Comparison of ENCODE assay signal across 30 cellular contexts in the genomic region with DNA sequence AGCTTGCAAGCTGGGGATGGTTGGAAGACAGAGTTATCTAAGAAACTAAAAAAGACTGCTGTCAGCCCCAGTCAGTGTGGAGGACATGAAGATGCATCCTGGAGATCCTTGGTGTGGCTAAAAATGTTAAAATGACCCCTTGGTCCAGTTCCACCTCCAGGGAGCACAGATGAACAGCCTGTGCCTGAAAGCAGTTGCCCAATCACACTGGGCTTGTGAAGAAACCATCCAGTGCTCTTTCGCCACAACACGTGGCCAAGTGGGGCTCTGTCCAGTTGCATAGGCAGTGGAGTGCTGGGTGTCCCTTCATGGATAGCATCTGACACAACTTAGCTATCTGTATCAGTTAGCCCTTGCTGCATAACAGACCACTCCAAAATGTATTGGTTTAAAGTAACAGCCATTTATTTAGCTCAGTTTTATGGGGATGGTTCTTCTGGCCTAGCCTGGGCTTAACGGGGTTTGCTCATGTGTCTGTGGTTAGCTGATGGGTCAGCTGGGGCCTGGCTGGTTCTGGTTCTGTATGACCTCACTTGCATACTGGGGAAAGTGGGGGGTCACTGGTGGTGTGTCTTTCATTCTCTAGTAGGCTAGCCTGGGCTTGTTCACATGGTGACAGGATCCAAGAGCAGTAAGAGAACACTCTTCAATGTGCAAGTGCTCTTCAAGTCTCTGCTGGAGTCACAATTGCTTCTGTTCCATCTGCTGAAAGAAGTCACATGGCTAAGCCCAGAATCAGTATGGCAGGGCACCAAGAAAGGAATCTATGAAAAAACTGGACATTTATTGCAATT.
DNase-seq lines count a peak whose midpoint lies in the region; ATAC-seq and TF ChIP-seq lines count a peak whose summit lies in the region.
"Had no signal": no experiment of that assay in that cellular context is flagged by ENCODE, and none has a peak within 500 bp of the region (broad histone marks: within the 10 kb centered on the region; RNA-seq: fewer than 3 reads in every experiment).

No MANE protein-coding gene starts in this region.

- H3K79me2 ChIP-seq in mammary epithelial cell (ENCODE audit: insufficient read depth, low read length), result no peaks in the 10 kb centered on the region
- H3K79me2 ChIP-seq in trophoblast cell (ENCODE audit: control insufficient read depth, insufficient read depth, low read length, poor library complexity), result no peaks in the 10 kb centered on the region

- H4K8ac ChIP-seq in trophoblast cell (ENCODE audit: low read depth, low read length), result no peak overlapping the region

- H3K27me3 ChIP-seq in mammary epithelial cell (ENCODE audit: insufficient read depth, low read length), result no peaks in the 10 kb centered on the region
- no peaks in the 10 kb centered on the region for H3K27me3 ChIP-seq in trophoblast cell (ENCODE audit: insufficient read depth, low read length)
- H3K27me3 ChIP-seq: gastroesophageal sphincter, stomach, tibial nerve had no signal

- H3K9me3 Mint-ChIP-seq in activated naive CD4-positive, alpha-beta T cell treated with anti-CD3 and anti-CD28 coated beads, Interleukin-2, amount 50 U/mL, for 72 hours, result peaks cover 0 to 3% of the 10 kb centered on the region in 2 donors
- H3K9me3 Mint-ChIP-seq in activated naive CD4-positive, alpha-beta T cell treated with anti-CD3 and anti-CD28 coated beads for 36 hours, result peaks cover 3% of the 10 kb centered on the region

- H4K12ac ChIP-seq in trophoblast cell (ENCODE audit: low read depth, low read length), result no peak overlapping the region

- H3K23ac ChIP-seq in trophoblast cell (ENCODE audit: low read length), result no peak overlapping the region

- H3K4me1 Mint-ChIP-seq in activated naive CD4-positive, alpha-beta T cell treated with anti-CD3 and anti-CD28 coated beads for 36 hours (ENCODE audit: low read depth), result peaks cover 14% of the 10 kb centered on the region

- no peak overlapping the region for H3K18ac ChIP-seq in trophoblast cell (ENCODE audit: low read length)

- no peaks in the 10 kb centered on the region for H3K79me1 ChIP-seq in trophoblast cell (ENCODE audit: low read length)

- DNase-seq in activated naive CD4-positive, alpha-beta T cell treated with anti-CD3 and anti-CD28 coated beads, Interleukin-2, amount 50 U/mL, for 72 hours (ENCODE audit: low spot score in 2 of 2), result no peak
- DNase-seq in activated naive CD4-positive, alpha-beta T cell treated with anti-CD3 and anti-CD28 coated beads for 36 hours, result no peak
- peak; percentile 51 for DNase-seq in MV-4-11 (lab: John Stamatoyannopoulos, UW)
- DNase-seq in mammary epithelial cell, result peak; percentile 9
- no peak for DNase-seq in trophoblast cell
- no peak for DNase-seq in cerebellar cortex (ENCODE audit: low spot score)
- no peak for DNase-seq in HEK293T (ENCODE audit: extremely low spot score)
- DNase-seq: activated CD4-positive, alpha-beta T cell treated with anti-CD3 and anti-CD28 coated beads, Interleukin-2, amount 50 U/mL, for 48 hours; activated naive CD4-positive, alpha-beta T cell treated with Interleukin-2 at 50 U/mL for 16 hours; amniotic stem cell; DMS153; effector memory CD4-positive, alpha-beta T cell; hippocampal formation; KG1; left colon; mesendoderm; NCI-H1048; NCI-H1694; NCI-H2171 treated with DMSO at 0.1 percent for 48 hours; NCI-H748 treated with DMSO at 0.1 percent for 48 hours; stomach; T-helper 1 cell had no signal

- POLR2A ChIA-PET in HEK293T (lab: Yijun Ruan, JAX), result no interaction called here

- H3K9me3 ChIP-seq in mammary epithelial cell (replicated peaks; ENCODE audit: insufficient read depth, low read length), result no peaks in the 10 kb centered on the region
- H3K9me3 ChIP-seq in trophoblast cell (ENCODE audit: insufficient read depth, low read depth, low read length), result no peaks in the 10 kb centered on the region
- H3K9me3 ChIP-seq: A549, gastroesophageal sphincter, stomach, tibial nerve had no signal

- H3K4me1 ChIP-seq in mammary epithelial cell (ENCODE audit: insufficient read depth, low read length), result no peaks in the 10 kb centered on the region
- H3K4me1 ChIP-seq in trophoblast cell (ENCODE audit: control insufficient read depth in 1 of 2, insufficient read depth in 2 of 2, low read length in 2 of 2), result no peaks in the 10 kb centered on the region
- H3K4me1 ChIP-seq: A549, gastroesophageal sphincter, stomach, tibial nerve had no signal

- no peak overlapping the region for H2BK5ac ChIP-seq in trophoblast cell (ENCODE audit: low read depth, low read length, poor library complexity)

- H2AFZ ChIP-seq in mammary epithelial cell (ENCODE audit: low read depth, low read length), result no peak overlapping the region
- H2AFZ ChIP-seq in trophoblast cell (ENCODE audit: insufficient read depth, low read length, poor library complexity), result no peak overlapping the region

- no peaks in the 10 kb centered on the region for H3K36me3 Mint-ChIP-seq in activated naive CD4-positive, alpha-beta T cell treated with anti-CD3 and anti-CD28 coated beads, Interleukin-2, amount 50 U/mL, for 72 hours
- H3K36me3 Mint-ChIP-seq in activated naive CD4-positive, alpha-beta T cell treated with anti-CD3 and anti-CD28 coated beads for 36 hours (ENCODE audit: low read depth), result no peaks in the 10 kb centered on the region

- no peaks in the 10 kb centered on the region for H3K36me3 ChIP-seq in mammary epithelial cell (ENCODE audit: insufficient read depth, low read length)
- no peaks in the 10 kb centered on the region for H3K36me3 ChIP-seq in trophoblast cell (ENCODE audit: control insufficient read depth in 1 of 2, insufficient read depth in 2 of 2, low read length in 2 of 2)
- H3K36me3 ChIP-seq: gastroesophageal sphincter, stomach, tibial nerve had no signal

- in situ Hi-C loops in mammary epithelial cell (cut with MboI; ENCODE audit: low sequenced_read_pairs in 2 of 2), result no loop called here

- CTCF ChIA-PET in activated naive CD4-positive, alpha-beta T cell treated with anti-CD3 and anti-CD28 coated beads for 36 hours (lab: Charles Lee), result no interaction called here
- CTCF ChIA-PET in mammary epithelial cell (lab: Charles Lee; ENCODE audit: low non-redundant PET), result no interaction called here
- CTCF ChIA-PET in HEK293T (lab: Yijun Ruan, JAX), result no interaction called here

- BruUV-seq in mammary epithelial cell (replicated peaks; lab: Mats Ljungman, UMichigan), result no TSS peak

- no peak overlapping the region for H3K4ac ChIP-seq in trophoblast cell (ENCODE audit: low read depth, low read length)

- H3K4me2 ChIP-seq in mammary epithelial cell (ENCODE audit: insufficient read depth, low read depth, low read length) (no peak overlapping the region), trophoblast cell (ENCODE audit: low read length) (no peak overlapping the region)
- H3K4me2 ChIP-seq: A549 had no signal

- intact Hi-C loops in activated naive CD4-positive, alpha-beta T cell treated with anti-CD3 and anti-CD28 coated beads for 36 hours (cut with micrococcal nuclease), result no loop called here
- intact Hi-C loops in mammary epithelial cell (cut with micrococcal nuclease), result loop anchor here (5.0 kb wide), 1 partner anchor 42 kb away; no protein-coding TSS in a partner anchor

- H3K4me3 ChIP-seq in mammary epithelial cell (replicated peaks in 1 of 3; ENCODE audit: insufficient read depth in 1 of 3, low read depth in 2 of 3, low read length in 3 of 3) (no peak overlapping the region), trophoblast cell (ENCODE audit: low read depth, low read length) (no peak overlapping the region)
- H3K4me3 ChIP-seq: A549, coronary artery, gastroesophageal sphincter, skin epidermis, stomach, tibial nerve had no signal

- no peak for TF ChIP-seq CTCF in mammary epithelial cell (conservative IDR thresholded peaks at IDR 0.05 in 1 of 2, IDR thresholded peaks at IDR 0.05 in 1 of 2; ENCODE audit: extremely low read depth in 1 of 2, insufficient read depth in 1 of 2, low read depth in 1 of 2, low read length in 2 of 2)

- H2AK5ac ChIP-seq in trophoblast cell (ENCODE audit: low read length), result no peak overlapping the region

- H3K27me3 Mint-ChIP-seq in activated naive CD4-positive, alpha-beta T cell treated with anti-CD3 and anti-CD28 coated beads for 36 hours (ENCODE audit: low read depth), result peaks cover 2% of the 10 kb centered on the region
- H3K27me3 Mint-ChIP-seq: B cell had no signal

- no peak overlapping the region for H3K14ac ChIP-seq in trophoblast cell (ENCODE audit: low read length)

- H3K27ac ChIP-seq in mammary epithelial cell (ENCODE audit: insufficient read depth, low read depth, low read length) (no peak overlapping the region), trophoblast cell (ENCODE audit: low read depth, low read length) (no peak overlapping the region)
- H3K27ac ChIP-seq: A549, coronary artery, gastroesophageal sphincter, skin epidermis, stomach, tibial nerve had no signal

- dilution Hi-C loops in mammary epithelial cell (cut with HindIII; ENCODE audit: low sequenced_read_pairs), result no loop called here

- H4K20me1 ChIP-seq in mammary epithelial cell (ENCODE audit: insufficient read depth, low read length), result no peaks in the 10 kb centered on the region

- no peak for ATAC-seq in activated naive CD4-positive, alpha-beta T cell treated with anti-CD3 and anti-CD28 coated beads, Interleukin-2, amount 50 U/mL, for 72 hours
- ATAC-seq in HG02973 (IDR thresholded peaks at IDR 0.05; ENCODE audit: unreplicated experiment), result no peak
- ATAC-seq: A549; activated CD4-positive, CD25-positive, alpha-beta regulatory T cell treated with anti-CD3 and anti-CD28 coated beads, Interleukin-2, amount 50 U/mL, for 24 hours; gastroesophageal sphincter; left colon had no signal

- H3K9ac ChIP-seq in mammary epithelial cell (ENCODE audit: insufficient read depth, low read length) (no peak overlapping the region), trophoblast cell (ENCODE audit: low read length) (peak overlapping the region; percentile 30)

- no peak overlapping the region for H2BK120ac ChIP-seq in trophoblast cell (ENCODE audit: insufficient read depth, low read length, poor library complexity)

- H4K91ac ChIP-seq in trophoblast cell (ENCODE audit: low read depth, low read length), result no peak overlapping the region

- no peak overlapping the region for H3K4me3 Mint-ChIP-seq in activated naive CD4-positive, alpha-beta T cell treated with anti-CD3 and anti-CD28 coated beads for 36 hours
- H3K4me3 Mint-ChIP-seq: B cell had no signal

- no peak overlapping the region for H2BK12ac ChIP-seq in trophoblast cell (ENCODE audit: low read length)

- 79% methylated on average over 3 of the region's 3 CpGs for WGBS in mammary epithelial cell (ENCODE audit: low coverage, missing lambda C conversion rate)
- WGBS in trophoblast cell (ENCODE audit: extremely low coverage, insufficient coverage, insufficient read length), result no CpG with 5 or more reads among the region's 3 CpGs

- H3K27ac Mint-ChIP-seq in activated naive CD4-positive, alpha-beta T cell treated with anti-CD3 and anti-CD28 coated beads, Interleukin-2, amount 50 U/mL, for 72 hours, result peak overlapping the region; percentile 8 to 13
- H3K27ac Mint-ChIP-seq in activated naive CD4-positive, alpha-beta T cell treated with anti-CD3 and anti-CD28 coated beads for 36 hours, result no peak overlapping the region
- H3K27ac Mint-ChIP-seq: B cell had no signal

TF ChIP-seq in HEK293T, 16 proteins besides CTCF, POLR2A, EP300 and RAD21 (continues in another document):
- TF ChIP-seq SUZ12 (IDR thresholded peaks at IDR 0.05), result no peak
- no peak for TF ChIP-seq ZNF384 (IDR thresholded peaks at IDR 0.05)
- no peak for TF ChIP-seq NFRKB (IDR thresholded peaks at IDR 0.05)

Comparison
In these comparisons a context has a peak if more than half of its experiments do, and no peak if none do; other contexts are left out.
1. DNase-seq: peak in MV-4-11 (single experiment) and mammary epithelial cell (single experiment); none in activated naive CD4-positive, alpha-beta T cell treated with anti-CD3 and anti-CD28 coated beads, Interleukin-2, amount 50 U/mL, for 72 hours (0 of 2), activated naive CD4-positive, alpha-beta T cell treated with anti-CD3 and anti-CD28 coated beads for 36 hours (single experiment), trophoblast cell (0 of 2), cerebellar cortex (single experiment) and HEK293T (single experiment).